Comparison of ENCODE assay signal across 8 cellular contexts in the genomic region with DNA sequence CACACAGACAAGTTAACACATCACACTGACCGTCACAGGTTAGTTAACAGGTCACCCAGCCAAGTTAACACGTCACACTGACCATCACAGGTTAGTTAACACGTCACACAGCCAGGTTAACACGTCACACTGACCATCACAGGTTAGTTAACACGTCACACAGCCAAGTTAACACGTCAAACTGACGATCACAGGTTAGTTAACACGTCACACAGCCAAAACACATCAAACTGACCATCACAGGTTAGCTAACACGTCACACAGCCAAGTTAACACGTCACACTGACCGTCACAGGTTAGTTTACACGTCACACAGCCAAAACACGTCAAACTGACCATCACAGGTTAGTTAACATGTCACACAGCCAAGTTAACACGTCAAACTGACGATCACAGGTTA.
DNase-seq lines count a peak whose midpoint lies in the region; ATAC-seq, FAIRE-seq and TF ChIP-seq lines count a peak whose summit lies in the region.
"Not testable (repeated sequence)": the region's sequence is repeated elsewhere in the genome, so short reads cannot be mapped to it uniquely, and the experiment has no call there.

No MANE protein-coding gene starts in this region.

- H2BK12ac ChIP-seq in H1 (ENCODE audit: low read depth, low read length) = 0 out of 2 replicates have a peak overlapping the region, but pooled peaks have one; percentile 30
- H2BK12ac ChIP-seq in mesenchymal stem cell (ENCODE audit: low read length in 2 of 2) = peak overlapping the region; percentile 96

- H2BK5ac ChIP-seq in IMR-90 (ENCODE audit: low read depth, low read length, poor library complexity, severe bottlenecking) = peak overlapping the region; percentile 84
- not testable (repeated sequence) for H2BK5ac ChIP-seq in H1 (ENCODE audit: low read depth, low read length); mesenchymal stem cell (ENCODE audit: low read depth, low read length, poor library complexity, severe bottlenecking)

- not testable (repeated sequence) for H3K23ac ChIP-seq in IMR-90 (ENCODE audit: low read depth, low read length); H1 (ENCODE audit: insufficient read length); mesenchymal stem cell (ENCODE audit: low read length in 2 of 2)

- peak overlapping the region; percentile 95 for H4K91ac ChIP-seq in IMR-90 (ENCODE audit: insufficient read depth, low read depth, low read length)
- not testable (repeated sequence) for H4K91ac ChIP-seq in H1 (replicated peaks; ENCODE audit: insufficient read length, low read length)
- peak overlapping the region; percentile 40 for H4K91ac ChIP-seq in mesenchymal stem cell (ENCODE audit: low read length)

- H2BK15ac ChIP-seq in IMR-90 (ENCODE audit: low read depth, low read length) = peak overlapping the region; percentile 98
- H2BK15ac ChIP-seq in H1 (ENCODE audit: low read length); mesenchymal stem cell (ENCODE audit: low read depth, poor library complexity, severe bottlenecking): not testable (repeated sequence)

- H4K20me1 ChIP-seq in IMR-90 (ENCODE audit: insufficient read depth, low read length); astrocyte (ENCODE audit: insufficient read depth, low read length); H1 (replicated peaks in 1 of 2; ENCODE audit: control insufficient read depth in 1 of 2, insufficient read depth in 2 of 2, low read length in 2 of 2); osteoblast (ENCODE audit: insufficient read depth, low read length): not testable (repeated sequence)

- CTCF ChIA-PET in HEK293 (lab: Yijun Ruan, JAX); IMR-90 (lab: Yijun Ruan, JAX): not testable (repeated sequence)
- CTCF ChIA-PET in H1 (lab: Charles Lee; ENCODE audit: partially characterized antibody) = interaction anchor here (0.7 kb wide), 1 partner anchor 182 kb away, joined by 3 read pairs; no protein-coding TSS in a partner anchor

- not testable (repeated sequence) for TF ChIP-seq CTCF in HEK293 (tag by site-specific recombination; IDR thresholded peaks at IDR 0.05); IMR-90 (conservative IDR thresholded peaks at IDR 0.05; ENCODE audit: low read depth, low read length); astrocyte (IDR thresholded peaks at IDR 0.05; ENCODE audit: insufficient read depth, low read depth, low read length); H1 (IDR thresholded peaks at IDR 0.05; ENCODE audit: control extremely low read depth in 1 of 3, insufficient read depth in 1 of 3, low read depth in 1 of 3, low read length in 3 of 3); glutamatergic neuron (IDR thresholded peaks at IDR 0.05; ENCODE audit: partially characterized antibody, unreplicated experiment); osteoblast (IDR thresholded peaks at IDR 0.05; ENCODE audit: extremely low read depth, low read depth, low read length)

- intact Hi-C loops in IMR-90 (cut with micrococcal nuclease) = loop anchor here (5.0 kb wide), 1 partner anchor 322 kb away; no protein-coding TSS in a partner anchor

- H3K4ac ChIP-seq in IMR-90 (ENCODE audit: low read depth, low read length) (peak overlapping the region; percentile 100), mesenchymal stem cell (ENCODE audit: low read depth in 1 of 2, low read length in 2 of 2) (peak overlapping the region; percentile 13 to 92)
- not testable (repeated sequence) for H3K4ac ChIP-seq in H1 (replicated peaks; ENCODE audit: insufficient read length, low read depth, low read length)

- TF ChIP-seq POLR2A in GM12891 (IDR thresholded peaks at IDR 0.05; ENCODE audit: low read depth, low read length); IMR-90 (IDR thresholded peaks at IDR 0.05; ENCODE audit: low read depth, low read length); H1 (IDR thresholded peaks at IDR 0.05; ENCODE audit: control extremely low read depth in 1 of 2, low read depth in 2 of 2, low read length in 2 of 2): not testable (repeated sequence)

- H3K79me1 ChIP-seq in IMR-90 (ENCODE audit: low read depth in 1 of 2, low read length in 2 of 2) = peaks cover 20 to 67% of the 10 kb centered on the region in 2 experiments
- H3K79me1 ChIP-seq in H1 (ENCODE audit: low read depth, low read length); mesenchymal stem cell (replicated peaks; ENCODE audit: low read length, poor library complexity, severe bottlenecking): not testable (repeated sequence)

- peaks cover 54% of the 10 kb centered on the region for H3K79me2 ChIP-seq in astrocyte (ENCODE audit: insufficient read depth, low read length)
- H3K79me2 ChIP-seq in H1 (ENCODE audit: control insufficient read depth in 1 of 2, insufficient read depth in 2 of 2, low read length in 2 of 2) = not testable (repeated sequence)
- peaks cover 32% of the 10 kb centered on the region for H3K79me2 ChIP-seq in osteoblast (ENCODE audit: insufficient read depth, low read length)

- H3K14ac ChIP-seq in IMR-90 (replicated peaks; ENCODE audit: low read depth, low read length) = peak overlapping the region; percentile 98
- H3K14ac ChIP-seq in H1 (ENCODE audit: insufficient read length) = not testable (repeated sequence)
- H3K14ac ChIP-seq in mesenchymal stem cell (ENCODE audit: low read length in 2 of 2) = peak overlapping the region in 1 of 2 experiments; percentile 38

- not testable (repeated sequence) for H2AFZ ChIP-seq in IMR-90 (replicated peaks; ENCODE audit: low read length, poor library complexity); astrocyte (ENCODE audit: low read depth, low read length); H1 (ENCODE audit: low read length); mesenchymal stem cell (ENCODE audit: low read depth, low read length); osteoblast (ENCODE audit: low read length)

- in situ Hi-C loops in IMR-90 (cut with MboI; ENCODE audit: low sequenced_read_pairs) = loop anchor here (25.0 kb wide), 1 partner anchor 1657 kb away; no protein-coding TSS in a partner anchor

- not testable (repeated sequence) for H3K36me3 ChIP-seq in HEK293 (ENCODE audit: control insufficient read depth in 2 of 2, insufficient read depth in 1 of 2, low read length in 2 of 2); IMR-90 (ENCODE audit: control insufficient read depth, insufficient read depth, low read length); astrocyte (ENCODE audit: insufficient read depth, low read length); H1 (ENCODE audit: control insufficient read depth in 2 of 4, insufficient read depth in 4 of 4, low read length in 3 of 4); osteoblast (ENCODE audit: insufficient read depth, low read length)
- peaks cover 0 to 19% of the 10 kb centered on the region in 2 experiments for H3K36me3 ChIP-seq in mesenchymal stem cell (ENCODE audit: control insufficient read depth in 1 of 2, insufficient read depth in 2 of 2, low read depth in 1 of 2, low read length in 2 of 2)

- not testable (repeated sequence) for TF ChIP-seq EP300 in H1 (IDR thresholded peaks at IDR 0.05; ENCODE audit: borderline replicate concordance in 1 of 2, low read depth in 2 of 2, low read length in 2 of 2)

- POLR2A ChIA-PET in HEK293 (lab: Yijun Ruan, JAX); IMR-90 (lab: Charles Lee; ENCODE audit: unreplicated experiment); H1 (lab: Charles Lee; ENCODE audit: partially characterized antibody): not testable (repeated sequence)

- DNase-seq in GM12891 (ENCODE audit: insufficient read length, low spot score); IMR-90; astrocyte (ENCODE audit: low read depth); H1 (ENCODE audit: low read depth in 1 of 2, low spot score in 2 of 2); glutamatergic neuron; mesenchymal stem cell; osteoblast (ENCODE audit: insufficient read length, low spot score, missing footprints): not testable (repeated sequence)

- not testable (repeated sequence) for TF ChIP-seq RAD21 in IMR-90 (IDR thresholded peaks at IDR 0.05; ENCODE audit: low read length); H1 (IDR thresholded peaks at IDR 0.05 in 1 of 2, conservative IDR thresholded peaks at IDR 0.05 in 1 of 2; ENCODE audit: low read depth in 2 of 2, low read length in 2 of 2)

- H3K27ac Mint-ChIP-seq in astrocyte (ENCODE audit: unreplicated experiment) = not testable (repeated sequence)
- H3K27ac Mint-ChIP-seq in glutamatergic neuron (ENCODE audit: unreplicated experiment) = peak overlapping the region; percentile 17

- FAIRE-seq in GM12891 (lab: Jason Lieb, UNC) = peak; percentile 33
- not testable (repeated sequence) for FAIRE-seq in astrocyte (lab: Jason Lieb, UNC); H1 (lab: Jason Lieb, UNC)

- H4K8ac ChIP-seq in IMR-90 (ENCODE audit: low read depth in 2 of 2, low read length in 2 of 2) (peak overlapping the region; percentile 81 to 95), mesenchymal stem cell (ENCODE audit: low read length) (peak overlapping the region; percentile 10)
- not testable (repeated sequence) for H4K8ac ChIP-seq in H1 (ENCODE audit: extremely low read depth, insufficient read depth, low read length)

- H2AK9ac ChIP-seq in IMR-90 (replicated peaks; ENCODE audit: low read depth, low read length, poor library complexity) = not testable (repeated sequence)

- H3K23me2 ChIP-seq in H1 (ENCODE audit: low read depth, low read length) = not testable (repeated sequence)

- not testable (repeated sequence) for H3K4me3 Mint-ChIP-seq in astrocyte (ENCODE audit: unreplicated experiment); glutamatergic neuron (ENCODE audit: unreplicated experiment)

- H3K27me3 Mint-ChIP-seq in astrocyte (ENCODE audit: low read depth, unreplicated experiment); glutamatergic neuron (ENCODE audit: unreplicated experiment): not testable (repeated sequence)

- H2BK120ac ChIP-seq in IMR-90 (ENCODE audit: low read depth, low read length) = peak overlapping the region; percentile 100
- H2BK120ac ChIP-seq in H1 (replicated peaks; ENCODE audit: low read depth, low read length); mesenchymal stem cell (ENCODE audit: low read depth, low read length): not testable (repeated sequence)

- 96% methylated on average over 11 of the region's 15 CpGs; no CpG with 5 or more reads in 1 of the 2 experiments for WGBS in IMR-90 (ENCODE audit: extremely low coverage in 2 of 2, insufficient read length in 1 of 2), 2 experiments
- 91% methylated on average over 15 of the region's 15 CpGs; no CpG with 5 or more reads in 1 of the 2 experiments for WGBS in H1 (ENCODE audit: extremely low coverage in 1 of 2, insufficient coverage in 1 of 2, insufficient read length in 1 of 2, insufficient replicate concordance in 2 of 2, low coverage in 1 of 2, low lambda C conversion rate in 2 of 2, missing lambda C conversion rate in 1 of 2), 2 experiments
- WGBS in mesenchymal stem cell = 93% methylated on average over 15 of the region's 15 CpGs

- peaks cover 10% of the 10 kb centered on the region for H3K9me3 Mint-ChIP-seq in astrocyte (ENCODE audit: unreplicated experiment)
- not testable (repeated sequence) for H3K9me3 Mint-ChIP-seq in glutamatergic neuron (ENCODE audit: unreplicated experiment)

- dilution Hi-C loops in IMR-90 (cut with HindIII; ENCODE audit: low sequenced_read_pairs, unreplicated experiment) = not testable (repeated sequence)

- H3K27ac ChIP-seq in HEK293 (ENCODE audit: extremely low read depth, low read depth, low read length); H1 (ENCODE audit: low read depth, low read length); mesenchymal stem cell (ENCODE audit: low read length, poor library complexity, severe bottlenecking): not testable (repeated sequence)
- H3K27ac ChIP-seq in IMR-90 (ENCODE audit: insufficient read depth, low read length) (peak overlapping the region; percentile 41), astrocyte (ENCODE audit: low read depth, low read length) (peak overlapping the region; percentile 13), osteoblast (ENCODE audit: low read depth, low read length) (peak overlapping the region; percentile 2)

- H3K56ac ChIP-seq in IMR-90 (ENCODE audit: extremely low read depth, insufficient read depth, low read length); H1 (replicated peaks; ENCODE audit: insufficient read length, low read depth, low read length): not testable (repeated sequence)

- peaks cover 34% of the 10 kb centered on the region for H3K9me1 ChIP-seq in IMR-90 (ENCODE audit: insufficient read depth, low read length)

- H3K9ac ChIP-seq in IMR-90 (ENCODE audit: low read depth, low read length); astrocyte (ENCODE audit: low read length); mesenchymal stem cell (ENCODE audit: low read length): not testable (repeated sequence)
- H3K9ac ChIP-seq in H1 (replicated peaks in 1 of 4; ENCODE audit: extremely low read depth in 1 of 4, low read depth in 3 of 4, low read length in 3 of 4) = 0 out of 7 replicates have a peak overlapping the region, but pooled peaks of 1 of the 4 experiments have one; percentile 4

- BruUV-seq in IMR-90 (replicated peaks; lab: Mats Ljungman, UMichigan) = not testable (repeated sequence)

- not testable (repeated sequence) for H3K4me2 ChIP-seq in IMR-90 (ENCODE audit: low read depth, low read length); astrocyte (ENCODE audit: low read length); H1 (ENCODE audit: insufficient read depth in 1 of 2, low read depth in 2 of 2, low read length in 2 of 2); mesenchymal stem cell (ENCODE audit: low read length, poor library complexity, severe bottlenecking); osteoblast (ENCODE audit: insufficient read depth, low read length)

- H2BK20ac ChIP-seq in IMR-90 (ENCODE audit: low read depth, low read length) = peak overlapping the region; percentile 98
- not testable (repeated sequence) for H2BK20ac ChIP-seq in H1 (ENCODE audit: low read length)

- peak overlapping the region; percentile 92 for H3K18ac ChIP-seq in IMR-90 (ENCODE audit: low read depth, low read length)
- H3K18ac ChIP-seq in H1 (ENCODE audit: extremely low read depth, low read length) = not testable (repeated sequence)
- H3K18ac ChIP-seq in mesenchymal stem cell (ENCODE audit: low read depth in 1 of 2, low read length in 2 of 2) = peak overlapping the region; percentile 34 to 90

- not testable (repeated sequence) for H3K27me3 ChIP-seq in IMR-90 (ENCODE audit: control insufficient read depth, insufficient read depth, low read length); astrocyte (ENCODE audit: insufficient read depth, low read length); H1 (replicated peaks in 1 of 4; ENCODE audit: control insufficient read depth in 3 of 4, extremely low read depth in 1 of 4, insufficient read depth in 3 of 4, low read length in 3 of 4); mesenchymal stem cell (ENCODE audit: control insufficient read depth in 1 of 2, insufficient read depth in 1 of 2, low read length in 2 of 2); osteoblast (ENCODE audit: insufficient read depth, low read length)

- not testable (repeated sequence) for H3K9me3 ChIP-seq in HEK293 (ENCODE audit: control insufficient read depth, insufficient read depth, low read depth, low read length); IMR-90 (ENCODE audit: control insufficient read depth, insufficient read depth, low read length); astrocyte (ENCODE audit: insufficient read depth, low read depth, low read length); H1 (ENCODE audit: insufficient read depth in 2 of 2, low read depth in 1 of 2, low read length in 1 of 2); mesenchymal stem cell (ENCODE audit: control insufficient read depth, low read length); osteoblast (ENCODE audit: low read depth, low read length)

- not testable (repeated sequence) for ATAC-seq in IMR-90 (ENCODE audit: low read depth)

- peak overlapping the region; percentile 100 for H2AK5ac ChIP-seq in IMR-90 (ENCODE audit: low read depth, low read length)
- peak overlapping the region; percentile 89; the same call in 1 of the 2 replicates for H2AK5ac ChIP-seq in H1 (ENCODE audit: low read depth, low read length)
- H2AK5ac ChIP-seq in mesenchymal stem cell (ENCODE audit: low read length, severe bottlenecking) = peak overlapping the region; percentile 3

- peaks cover 67% of the 10 kb centered on the region for H3K4me1 Mint-ChIP-seq in astrocyte (ENCODE audit: low read depth, unreplicated experiment)
- not testable (repeated sequence) for H3K4me1 Mint-ChIP-seq in glutamatergic neuron (ENCODE audit: low read depth, unreplicated experiment)

- not testable (repeated sequence) for H3K4me3 ChIP-seq in HEK293 (ENCODE audit: low read depth, low read length); IMR-90 (ENCODE audit: insufficient read depth, low read depth, low read length); astrocyte (ENCODE audit: insufficient read depth, low read depth, low read length); H1 (ENCODE audit: extremely low read depth in 1 of 4, insufficient read depth in 2 of 4, low read depth in 3 of 4, low read length in 4 of 4); mesenchymal stem cell (ENCODE audit: insufficient read depth in 1 of 2, low read depth in 1 of 2, low read length in 2 of 2); osteoblast (ENCODE audit: insufficient read depth, low read length)

- H3K36me3 Mint-ChIP-seq in astrocyte (ENCODE audit: low read depth, unreplicated experiment) = not testable (repeated sequence)
- peaks cover 16% of the 10 kb centered on the region for H3K36me3 Mint-ChIP-seq in glutamatergic neuron (ENCODE audit: unreplicated experiment)

- H4K5ac ChIP-seq in IMR-90 (ENCODE audit: low read depth, low read length) = peak overlapping the region; percentile 59
- H4K5ac ChIP-seq in H1 (ENCODE audit: insufficient read length, low read depth, low read length) = not testable (repeated sequence)

- not testable (repeated sequence) for H3K4me1 ChIP-seq in HEK293 (ENCODE audit: control insufficient read depth, insufficient read depth, low read length); H1 (replicated peaks in 1 of 4; ENCODE audit: control insufficient read depth in 3 of 4, insufficient read depth in 4 of 4, low read length in 3 of 4); mesenchymal stem cell (ENCODE audit: control insufficient read depth, insufficient read depth, low read depth, low read length)
- H3K4me1 ChIP-seq in IMR-90 (ENCODE audit: control insufficient read depth, insufficient read depth, low read length) (peaks cover 30% of the 10 kb centered on the region), astrocyte (ENCODE audit: insufficient read depth, low read length) (peaks cover 41% of the 10 kb centered on the region), osteoblast (ENCODE audit: insufficient read depth, low read length) (peaks cover 43% of the 10 kb centered on the region)

Comparison
In these comparisons a context has a peak if more than half of its experiments do, and no peak if none do; other contexts are left out.
1. H2AK5ac ChIP-seq: peak in every context shown above with its lines; median percentile 100 in IMR-90; 89 in H1; 3 in mesenchymal stem cell.